14 cellular contexts compared by ENCODE assay signal in the genomic region with DNA sequence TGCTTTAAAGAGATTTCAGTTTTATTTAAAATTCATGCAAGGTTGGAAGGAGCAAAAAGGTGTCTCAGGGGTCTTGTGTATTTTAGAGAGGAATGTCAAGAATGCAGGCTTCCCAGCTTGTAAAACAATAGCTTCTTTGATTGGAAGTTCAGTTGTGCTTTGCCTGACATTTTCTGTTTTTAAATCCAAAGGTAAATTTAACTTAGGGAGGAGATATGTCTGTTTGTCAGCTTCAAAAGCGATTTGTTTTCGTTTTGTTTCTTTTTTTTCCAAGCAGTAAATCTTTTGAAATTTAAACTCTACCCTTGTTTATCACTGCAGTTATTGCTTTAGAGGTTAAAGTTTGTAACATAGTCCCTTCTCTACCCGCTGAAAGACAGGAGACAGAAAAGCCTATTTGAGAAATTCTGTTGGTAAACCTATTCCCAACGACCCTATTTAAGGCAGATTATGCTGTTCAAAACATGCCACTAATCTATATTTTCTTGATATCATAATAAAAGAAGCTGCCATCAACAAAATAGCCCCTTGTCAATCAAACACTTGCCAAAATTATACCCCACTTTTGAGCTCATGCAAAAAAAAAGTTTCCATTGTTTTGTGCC.
DNase-seq lines count a peak whose midpoint lies in the region; FAIRE-seq and TF ChIP-seq lines count a peak whose summit lies in the region.
"Had no signal": no experiment of that assay in that cellular context is flagged by ENCODE, and none has a peak within 500 bp of the region (broad histone marks: within the 10 kb centered on the region; RNA-seq: fewer than 3 reads in every experiment).

No MANE protein-coding gene starts in this region.

- H3K27ac ChIP-seq in thyroid gland (peak overlapping the region; percentile 70 to 90 (median 80)), colonic mucosa (no peak overlapping the region)
- H3K27ac ChIP-seq: BLaER1, GM23248, neutrophil had no signal

- TF ChIP-seq CTCF in thyroid gland (IDR thresholded peaks at IDR 0.05) (no peak), colonic mucosa (IDR thresholded peaks at IDR 0.05) (no peak)

- H3K36me3 ChIP-seq in thyroid gland (no peaks in the 10 kb centered on the region), colonic mucosa (no peaks in the 10 kb centered on the region)
- H3K36me3 ChIP-seq: BLaER1, neutrophil had no signal

- DNase-seq in HT1080 (ENCODE audit: low read depth) (peak; percentile 43), kidney tubule cell (ENCODE audit: low spot score) (peak; percentile 28), thyroid gland (no peak), SHP77 (lab: John Stamatoyannopoulos, UW) (no peak), colonic mucosa (no peak)
- no peak for DNase-seq in activated naive CD4-positive, alpha-beta T cell (lab: John Stamatoyannopoulos, UW)
- DNase-seq: activated CD4-positive, alpha-beta memory T cell treated with anti-CD3 and anti-CD28 coated beads for 36 hours; GM23248; NCI-H1092; SK-N-SH; stimulated activated naive B cell treated with anti-CD40 and anti-IgM and Interleukin-4, amounts not matched to agents 10 μg/mL and 1 μg/mL and 100 μg/mL, for 72 hours had no signal

- WGBS in thyroid gland, 2 donors, result 21% methylated on average over 4 of the region's 4 CpGs

- H3K27me3 ChIP-seq in thyroid gland, result no peaks in the 10 kb centered on the region
- H3K27me3 ChIP-seq in colonic mucosa, result no peaks in the 10 kb centered on the region
- H3K27me3 ChIP-seq: BLaER1, neutrophil had no signal

- no peak overlapping the region for H3K4me3 ChIP-seq in thyroid gland (replicated peaks in 1 of 3)
- no peak overlapping the region for H3K4me3 ChIP-seq in colonic mucosa
- H3K4me3 ChIP-seq: BLaER1, GM23248 had no signal

- TF ChIP-seq POLR2A in thyroid gland (IDR thresholded peaks at IDR 0.05), result peak in 1 of 2 donors; percentile 8

- FAIRE-seq in TTC549 (lab: Jason Lieb, UNC), result peak; percentile 97

- intact Hi-C loops in thyroid gland (cut with DNase I) (no loop called here), colonic mucosa (cut with DNase I) (no loop called here)

- H3K9ac ChIP-seq in colonic mucosa (ENCODE audit: low read depth in 2 of 2, low read length in 2 of 2), result no peak overlapping the region
- H3K9ac ChIP-seq: BLaER1, GM23248, SK-N-SH had no signal

- no peaks in the 10 kb centered on the region for H3K9me3 ChIP-seq in thyroid gland
- no peaks in the 10 kb centered on the region for H3K9me3 ChIP-seq in colonic mucosa
- H3K9me3 ChIP-seq: BLaER1, neutrophil, SK-N-SH had no signal

- H3K4me1 ChIP-seq in thyroid gland (peaks cover 33 to 38% of the 10 kb centered on the region in 2 donors), colonic mucosa (no peaks in the 10 kb centered on the region)
- H3K4me1 ChIP-seq: BLaER1 had no signal

Comparison
In these comparisons a context has a peak if more than half of its experiments do, and no peak if none do; other contexts are left out.
1. DNase-seq: peak in HT1080 (single experiment) and kidney tubule cell (single experiment); none in thyroid gland (0 of 2), SHP77 (0 of 2), colonic mucosa (single experiment) and activated naive CD4-positive, alpha-beta T cell (0 of 4).